Comparison of ENCODE assay signal across 8 cellular contexts in the genomic region with DNA sequence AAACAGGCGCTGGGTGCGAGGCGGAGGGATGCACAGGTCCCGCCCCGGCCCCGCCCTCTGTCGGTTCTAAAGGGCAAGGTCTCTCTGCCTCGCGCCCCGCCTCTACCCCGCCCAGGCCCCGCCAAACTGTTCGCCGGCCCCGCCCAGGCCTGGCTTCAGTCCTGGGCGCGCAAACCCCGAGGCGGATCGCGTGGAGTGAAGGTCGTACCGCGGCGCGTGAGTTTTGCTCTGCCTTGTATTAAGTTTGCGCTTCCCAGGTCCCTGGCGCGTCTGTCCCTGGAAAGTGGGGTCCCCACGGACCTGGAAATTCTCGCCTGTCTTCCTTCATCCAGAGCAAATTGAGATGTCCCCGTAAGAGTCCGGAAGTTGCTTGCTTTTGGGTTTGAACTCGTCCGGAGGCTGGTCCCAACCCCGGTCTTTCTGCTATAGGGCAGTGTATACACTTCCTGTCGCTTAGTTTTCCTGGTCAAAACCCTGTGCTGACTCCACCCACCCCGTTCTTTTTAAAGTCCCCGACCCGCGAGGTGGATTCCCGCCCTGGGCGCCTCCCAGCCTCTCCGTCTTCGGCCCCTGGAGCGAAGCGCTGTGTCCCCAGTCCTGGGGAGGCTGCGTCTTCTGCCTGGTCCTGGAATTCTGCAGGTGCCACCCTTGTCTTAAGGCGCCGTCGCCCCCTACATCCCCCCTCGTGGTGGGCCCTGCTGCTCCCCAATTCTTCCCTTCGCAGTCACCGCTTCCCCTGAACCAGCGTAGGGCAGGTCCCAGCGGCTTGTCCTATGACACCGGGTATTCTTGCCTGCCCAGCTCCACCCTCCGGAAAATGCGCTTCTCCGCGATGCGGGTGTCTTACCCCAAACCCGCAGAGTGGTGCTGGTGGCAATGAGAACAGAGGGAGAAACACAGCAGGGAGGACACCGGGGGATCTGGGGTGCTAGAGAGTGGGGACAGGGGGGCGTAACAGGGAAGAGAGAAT. TPM values are rescaled to one million over a fixed set of nuclear protein-coding genes. Genes with fewer than 3 reads are reported as not detected.
DNase-seq lines count a peak whose midpoint lies in the region; ATAC-seq and TF ChIP-seq lines count a peak whose summit lies in the region.

No MANE protein-coding gene starts in this region.

- POLR2A ChIA-PET in AG04449 (lab: Yijun Ruan, JAX), result no interaction called here
- POLR2A ChIA-PET in activated CD8-positive, alpha-beta T cell treated with anti-CD3 and anti-CD28 coated beads, Interleukin-2, amount 10 ng/mL, durations not matched to agents 7 days and 5 days (lab: Charles Lee), result interaction anchor here (0.6 kb wide), 1 partner anchor 388 kb away, joined by 3 read pairs; no protein-coding TSS in a partner anchor

- peak overlapping the region; percentile 84 for H3K4me3 Mint-ChIP-seq in activated CD8-positive, alpha-beta T cell treated with anti-CD3 and anti-CD28 coated beads, Interleukin-2, amount 10 ng/mL, durations not matched to agents 7 days and 5 days
- H3K4me3 Mint-ChIP-seq in memory B cell, result peak overlapping the region; percentile 89

- peaks cover 42% of the 10 kb centered on the region for H3K4me1 Mint-ChIP-seq in activated CD8-positive, alpha-beta T cell treated with anti-CD3 and anti-CD28 coated beads, Interleukin-2, amount 10 ng/mL, durations not matched to agents 7 days and 5 days (ENCODE audit: low read depth)
- peaks cover 15% of the 10 kb centered on the region for H3K4me1 Mint-ChIP-seq in memory B cell

- ATAC-seq in GM19328 (IDR thresholded peaks at IDR 0.05; ENCODE audit: unreplicated experiment), result peak; percentile 75
- ATAC-seq in HG03565 (IDR thresholded peaks at IDR 0.05; ENCODE audit: unreplicated experiment), result peak; percentile 67
- peak; percentile 96 for ATAC-seq in activated CD8-positive, alpha-beta T cell treated with anti-CD3 and anti-CD28 coated beads, Interleukin-2, amount 10 ng/mL, durations not matched to agents 7 days and 5 days
- ATAC-seq in memory B cell (ENCODE audit: low read depth), result peak; percentile 96

- H3K27ac Mint-ChIP-seq in activated CD8-positive, alpha-beta T cell treated with anti-CD3 and anti-CD28 coated beads, Interleukin-2, amount 10 ng/mL, durations not matched to agents 7 days and 5 days, result peak overlapping the region; percentile 92
- H3K27ac Mint-ChIP-seq in memory B cell, result peak overlapping the region; percentile 77

- TF ChIP-seq CTCF in AG04449 (IDR thresholded peaks at IDR 0.05; ENCODE audit: insufficient read depth, low read length, missing control alignments), result peak; percentile 6

- H3K9me3 Mint-ChIP-seq in activated CD8-positive, alpha-beta T cell treated with anti-CD3 and anti-CD28 coated beads, Interleukin-2, amount 10 ng/mL, durations not matched to agents 7 days and 5 days (ENCODE audit: insufficient read depth), result peaks cover 15% of the 10 kb centered on the region
- peaks cover 2% of the 10 kb centered on the region for H3K9me3 Mint-ChIP-seq in memory B cell

- DNase-seq in AG04449 (ENCODE audit: low read depth, low spot score) (no peak), ecto neural progenitor cell (ENCODE audit: low spot score) (peak; percentile 91), memory B cell (ENCODE audit: low spot score in 2 of 2) (peak; percentile 77 to 81), SIG-M5 (lab: John Stamatoyannopoulos, UW) (no peak)
- DNase-seq in activated CD8-positive, alpha-beta T cell treated with anti-CD3 and anti-CD28 coated beads, Interleukin-2, amount 10 ng/mL, durations not matched to agents 7 days and 5 days, result peak; percentile 96
- DNase-seq in stimulated activated CD4-positive, alpha-beta T cell treated with anti-CD3 and anti-CD28 coated beads, TNF-alpha, amount 100 ng/mL, for 24 hours (ENCODE audit: low read depth in 3 of 3), result peak; percentile 81 to 94 (median 89)

- peaks cover 76% of the 10 kb centered on the region for H3K36me3 Mint-ChIP-seq in activated CD8-positive, alpha-beta T cell treated with anti-CD3 and anti-CD28 coated beads, Interleukin-2, amount 10 ng/mL, durations not matched to agents 7 days and 5 days (ENCODE audit: low read depth)
- H3K36me3 Mint-ChIP-seq in memory B cell, result peaks cover 18% of the 10 kb centered on the region

- H3K4me3 ChIP-seq in AG04449 (ENCODE audit: low read depth, low read length), result peak overlapping the region; percentile 66

- CTCF ChIA-PET in AG04449 (lab: Yijun Ruan, JAX), result no interaction called here
- CTCF ChIA-PET in activated CD8-positive, alpha-beta T cell treated with anti-CD3 and anti-CD28 coated beads, Interleukin-2, amount 10 ng/mL, durations not matched to agents 7 days and 5 days (lab: Charles Lee), result no interaction called here

- no peaks in the 10 kb centered on the region for H3K27me3 Mint-ChIP-seq in activated CD8-positive, alpha-beta T cell treated with anti-CD3 and anti-CD28 coated beads, Interleukin-2, amount 10 ng/mL, durations not matched to agents 7 days and 5 days (ENCODE audit: low read depth)
- no peaks in the 10 kb centered on the region for H3K27me3 Mint-ChIP-seq in memory B cell

RNA-seq across cellular contexts. Expression of a gene that starts 8.6 kb away (rescaled TPM):
- total RNA-seq in activated CD8-positive, alpha-beta T cell treated with anti-CD3 and anti-CD28 coated beads, Interleukin-2, amount 10 ng/mL, durations not matched to agents 7 days and 5 days, result 10 to 100 TPM; 47.0 to 50.0 TPM

RNA-seq across cellular contexts. Expression of a gene that starts 34.0 kb away (rescaled TPM):
- total RNA-seq in activated CD8-positive, alpha-beta T cell treated with anti-CD3 and anti-CD28 coated beads, Interleukin-2, amount 10 ng/mL, durations not matched to agents 7 days and 5 days, result 10 to 100 TPM; 34.3 to 35.8 TPM

Comparison
In these comparisons a context has a peak if more than half of its experiments do, and no peak if none do; other contexts are left out.
1. DNase-seq: peak in activated CD8-positive, alpha-beta T cell treated with anti-CD3 and anti-CD28 coated beads, Interleukin-2, amount 10 ng/mL, durations not matched to agents 7 days and 5 days (single experiment), ecto neural progenitor cell (single experiment), memory B cell (2 of 2) and stimulated activated CD4-positive, alpha-beta T cell treated with anti-CD3 and anti-CD28 coated beads, TNF-alpha, amount 100 ng/mL, for 24 hours (3 of 3); none in AG04449 (single experiment) and SIG-M5 (single experiment).
2. Peak in every context shown above with its lines, with median percentiles within 50 percentile points of each other: ATAC-seq.